1 cellular context compared by ENCODE assay signal in genomic region chr12:52454411-52455201, GRCh38.
TF ChIP-seq lines count a peak whose summit lies in the region.

No MANE protein-coding gene starts in this region.

TF ChIP-seq in WTC11, 78 proteins besides CTCF, POLR2A, EP300 and RAD21:
- TF ChIP-seq ZSCAN18 (CRISPR knock-in tag; IDR thresholded peaks at IDR 0.05): no peak
TF ChIP-seq in WTC11: peak in this region for 0.
